ENCODE assay signal across 12 cellular contexts in the genomic region with DNA sequence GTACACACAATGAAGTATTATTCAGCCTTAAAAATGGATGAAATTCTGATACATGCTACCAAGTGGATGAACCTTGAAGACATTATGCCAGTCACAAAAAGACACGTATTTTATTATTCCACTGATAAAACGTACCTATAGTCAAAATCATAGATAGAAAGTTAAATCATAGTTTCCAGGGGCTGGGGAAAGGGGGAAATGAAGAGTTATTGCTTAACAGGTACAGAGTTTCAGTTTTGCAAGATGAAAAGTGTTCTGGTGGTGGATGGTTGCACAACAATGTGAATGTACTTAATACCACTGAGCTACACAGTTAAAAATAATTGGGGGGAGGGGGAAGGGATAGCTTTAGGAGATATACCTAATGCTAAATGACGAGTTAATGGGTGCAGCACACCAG.
DNase-seq lines count a peak whose midpoint lies in the region; ATAC-seq and TF ChIP-seq lines count a peak whose summit lies in the region.
"Had no signal": no experiment of that assay in that cellular context is flagged by ENCODE, and none has a peak within 500 bp of the region (broad histone marks: within the 10 kb centered on the region; RNA-seq: fewer than 3 reads in every experiment).

No MANE protein-coding gene starts in this region.

- no peaks in the 10 kb centered on the region for H3K27me3 ChIP-seq in gastrocnemius medialis

- in situ Hi-C loops in gastrocnemius medialis (cut with MboI; ENCODE audit: low sequenced_read_pairs in 4 of 4) = loop anchor here in 1 of 4 donors (10.0 kb wide), 1 partner anchor 54 kb away; no protein-coding TSS in a partner anchor

- intact Hi-C loops in gastrocnemius medialis (cut with DNase I; ENCODE audit: low total_unique reads) = no loop called here
- intact Hi-C loops in Calu3 (cut with micrococcal nuclease; ENCODE audit: unreplicated experiment) = no loop called here

- CTCF ChIA-PET in Calu3 (lab: Charles Lee) = no interaction called here

- no peaks in the 10 kb centered on the region for H3K36me3 Mint-ChIP-seq in Calu3 (ENCODE audit: insufficient read depth, unreplicated experiment)
- H3K36me3 Mint-ChIP-seq in naive thymus-derived CD8-positive, alpha-beta T cell = no peaks in the 10 kb centered on the region
- H3K36me3 Mint-ChIP-seq: naive B cell had no signal

- no peak overlapping the region for H3K27ac Mint-ChIP-seq in Calu3 (ENCODE audit: unreplicated experiment)
- H3K27ac Mint-ChIP-seq in naive thymus-derived CD8-positive, alpha-beta T cell = no peak overlapping the region

- TF ChIP-seq POLR2A in gastrocnemius medialis (IDR thresholded peaks at IDR 0.05) = no peak

- no peaks in the 10 kb centered on the region for H3K27me3 Mint-ChIP-seq in Calu3 (ENCODE audit: unreplicated experiment)
- no peaks in the 10 kb centered on the region for H3K27me3 Mint-ChIP-seq in naive thymus-derived CD8-positive, alpha-beta T cell
- H3K27me3 Mint-ChIP-seq: naive B cell had no signal

- H3K4me3 Mint-ChIP-seq in Calu3 (ENCODE audit: low read depth, unreplicated experiment) = no peak overlapping the region
- no peak overlapping the region for H3K4me3 Mint-ChIP-seq in naive thymus-derived CD8-positive, alpha-beta T cell
- H3K4me3 Mint-ChIP-seq: naive B cell had no signal

- H3K27ac ChIP-seq in gastrocnemius medialis = peak overlapping the region; percentile 53 to 82 (median 66)
- H3K27ac ChIP-seq: 22Rv1 had no signal

- H3K9me3 Mint-ChIP-seq in Calu3 (ENCODE audit: low read depth, unreplicated experiment) = no peaks in the 10 kb centered on the region
- H3K9me3 Mint-ChIP-seq in naive thymus-derived CD8-positive, alpha-beta T cell = no peaks in the 10 kb centered on the region
- H3K9me3 Mint-ChIP-seq: naive B cell had no signal

- no TSS peak for BruUV-seq in Calu3 (replicated peaks; lab: Mats Ljungman, UMichigan)

- H3K4me1 ChIP-seq in gastrocnemius medialis = peaks cover 34 to 38% of the 10 kb centered on the region in 2 donors

- no peaks in the 10 kb centered on the region for H3K36me3 ChIP-seq in gastrocnemius medialis
- H3K36me3 ChIP-seq: thoracic aorta had no signal

- peak; percentile 75 to 76 for ATAC-seq in activated CD4-positive, CD25-positive, alpha-beta regulatory T cell treated with anti-CD3 and anti-CD28 coated beads, Interleukin-2, amount 50 U/mL, for 24 hours
- ATAC-seq in HG03060 (IDR thresholded peaks at IDR 0.05; ENCODE audit: low read depth, unreplicated experiment) (peak; percentile 38), gastrocnemius medialis (peak; percentile 76 to 81)
- no peak for ATAC-seq in naive thymus-derived CD8-positive, alpha-beta T cell

- no peaks in the 10 kb centered on the region for H3K4me1 Mint-ChIP-seq in Calu3 (ENCODE audit: low read depth, unreplicated experiment)
- peaks cover 0 to 2% (median 0%) of the 10 kb centered on the region in 4 donors for H3K4me1 Mint-ChIP-seq in naive thymus-derived CD8-positive, alpha-beta T cell

- H3K9me3 ChIP-seq in gastrocnemius medialis = no peaks in the 10 kb centered on the region
- H3K9me3 ChIP-seq: thoracic aorta had no signal

- no peak for DNase-seq in activated CD4-positive, CD25-positive, alpha-beta regulatory T cell (lab: John Stamatoyannopoulos, UW)
- DNase-seq in SKM-1 treated with dmso at 0.1 percent for 144 hours (lab: John Stamatoyannopoulos, UW; ENCODE audit: unreplicated experiment) (peak; percentile 92), gastrocnemius medialis (peak; percentile 14 to 36), NCI-H128 (lab: John Stamatoyannopoulos, UW; ENCODE audit: unreplicated experiment) (no peak), Calu3 (no peak)
- no peak for DNase-seq in naive thymus-derived CD8-positive, alpha-beta T cell
- DNase-seq: naive B cell, NCI-H2171 had no signal

- TF ChIP-seq CTCF in gastrocnemius medialis (IDR thresholded peaks at IDR 0.05 in 4 of 5, conservative IDR thresholded peaks at IDR 0.05 in 1 of 5) (no peak), Calu3 (IDR thresholded peaks at IDR 0.05; ENCODE audit: unreplicated experiment) (no peak)

- H3K4me3 ChIP-seq in gastrocnemius medialis = no peak overlapping the region
- H3K4me3 ChIP-seq: thoracic aorta had no signal

- POLR2A ChIA-PET in naive thymus-derived CD8-positive, alpha-beta T cell (lab: Charles Lee) = no interaction called here

Comparison
In these comparisons a context has a peak if more than half of its experiments do, and no peak if none do; other contexts are left out.
1. ATAC-seq: peak in activated CD4-positive, CD25-positive, alpha-beta regulatory T cell treated with anti-CD3 and anti-CD28 coated beads, Interleukin-2, amount 50 U/mL, for 24 hours (2 of 2), HG03060 (single experiment) and gastrocnemius medialis (2 of 2); none in naive thymus-derived CD8-positive, alpha-beta T cell (0 of 2).
2. DNase-seq: peak in SKM-1 treated with dmso at 0.1 percent for 144 hours (single experiment) and gastrocnemius medialis (2 of 2); none in activated CD4-positive, CD25-positive, alpha-beta regulatory T cell (0 of 4), NCI-H128 (single experiment), Calu3 (single experiment) and naive thymus-derived CD8-positive, alpha-beta T cell (0 of 10).